15 cellular contexts compared by ENCODE assay signal in the genomic region with DNA sequence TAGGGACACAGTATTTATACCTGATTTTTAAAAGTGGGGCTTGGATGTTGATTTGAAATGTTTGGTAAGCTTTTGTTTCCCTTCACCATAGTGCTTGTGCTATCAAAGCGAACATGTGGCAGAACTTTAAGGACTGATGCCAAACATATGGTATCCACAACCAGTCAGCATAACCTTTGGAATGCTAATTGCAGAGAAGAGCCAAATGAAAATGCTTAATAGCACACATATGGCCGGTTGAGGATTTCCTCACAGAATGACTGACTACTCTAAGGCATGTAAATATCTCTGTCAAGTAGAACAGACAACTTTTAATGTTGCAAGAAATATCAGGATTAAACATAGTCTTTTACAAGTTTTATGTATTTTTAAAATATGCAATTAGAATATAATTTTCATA.
A peak's percentile ranks its signal among the peaks of the same experiment; 100 is the strongest.
DNase-seq lines count a peak whose midpoint lies in the region; ATAC-seq, FAIRE-seq and TF ChIP-seq lines count a peak whose summit lies in the region.
"Had no signal": no experiment of that assay in that cellular context is flagged by ENCODE, and none has a peak within 500 bp of the region (broad histone marks: within the 10 kb centered on the region; RNA-seq: fewer than 3 reads in every experiment).

No MANE protein-coding gene starts in this region.

- H4K8ac ChIP-seq in neuronal stem cell (ENCODE audit: low read depth, low read length): no peak overlapping the region

- no peak overlapping the region for H2BK5ac ChIP-seq in neuronal stem cell (ENCODE audit: low read length)

- H3K4me1 ChIP-seq in endodermal cell (ENCODE audit: control insufficient read depth, insufficient read depth, low read length): no peaks in the 10 kb centered on the region
- H3K4me1 ChIP-seq in neuronal stem cell (ENCODE audit: control insufficient read depth in 2 of 2, insufficient read depth in 1 of 2, low read depth in 1 of 2, low read length in 2 of 2): no peaks in the 10 kb centered on the region
- H3K4me1 ChIP-seq in small intestine (ENCODE audit: control insufficient read depth in 2 of 2, insufficient read depth in 1 of 2, low read depth in 1 of 2, low read length in 1 of 2): no peaks in the 10 kb centered on the region

- no peak overlapping the region for H3K27ac ChIP-seq in endodermal cell (ENCODE audit: low read depth, low read length)
- H3K27ac ChIP-seq in neuronal stem cell (replicated peaks; ENCODE audit: low read length): no peak overlapping the region
- no peak overlapping the region for H3K27ac ChIP-seq in small intestine (ENCODE audit: low read depth in 1 of 2, low read length in 1 of 2)
- H3K27ac ChIP-seq: brain microvascular endothelial cell had no signal

- no peaks in the 10 kb centered on the region for H3K79me1 ChIP-seq in neuronal stem cell (ENCODE audit: low read depth, low read length)

- H3K18ac ChIP-seq in neuronal stem cell (ENCODE audit: low read length): no peak overlapping the region

- no peak overlapping the region for H2BK15ac ChIP-seq in neuronal stem cell (ENCODE audit: low read length)

- H3K4me3 ChIP-seq in BJ (ENCODE audit: low read depth, low read length) (no peak overlapping the region), endodermal cell (ENCODE audit: low read length) (no peak overlapping the region), neuronal stem cell (ENCODE audit: low read length in 2 of 2) (no peak overlapping the region), small intestine (ENCODE audit: low read depth in 1 of 2, low read length in 2 of 2) (no peak overlapping the region)

- no peaks in the 10 kb centered on the region for H3K9me3 Mint-ChIP-seq in endodermal cell
- no peaks in the 10 kb centered on the region for H3K9me3 Mint-ChIP-seq in glutamatergic neuron (ENCODE audit: unreplicated experiment)

- H3K36me3 ChIP-seq in BJ (ENCODE audit: control insufficient read depth, insufficient read depth, low read length): no peaks in the 10 kb centered on the region
- no peaks in the 10 kb centered on the region for H3K36me3 ChIP-seq in endodermal cell (ENCODE audit: control insufficient read depth, insufficient read depth, low read length)
- H3K36me3 ChIP-seq in neuronal stem cell (replicated peaks in 1 of 2; ENCODE audit: control insufficient read depth in 2 of 2, insufficient read depth in 2 of 2, low read length in 2 of 2): no peaks in the 10 kb centered on the region
- no peaks in the 10 kb centered on the region for H3K36me3 ChIP-seq in small intestine (ENCODE audit: control insufficient read depth in 2 of 2, insufficient read depth in 2 of 2, low read length in 2 of 2)
- H3K36me3 ChIP-seq: brain microvascular endothelial cell had no signal

- H3K4ac ChIP-seq in neuronal stem cell (ENCODE audit: low read length): no peak overlapping the region

- no peaks in the 10 kb centered on the region for H3K9me3 ChIP-seq in endodermal cell (ENCODE audit: control insufficient read depth, low read length)
- no peaks in the 10 kb centered on the region for H3K9me3 ChIP-seq in neuronal stem cell (replicated peaks in 1 of 2; ENCODE audit: control insufficient read depth in 2 of 2, insufficient read depth in 1 of 2, low read depth in 1 of 2, low read length in 2 of 2)
- H3K9me3 ChIP-seq in small intestine (ENCODE audit: control insufficient read depth, low read depth): no peaks in the 10 kb centered on the region

- no peaks in the 10 kb centered on the region for H3K27me3 Mint-ChIP-seq in endodermal cell (ENCODE audit: insufficient read depth)
- peaks cover 2% of the 10 kb centered on the region for H3K27me3 Mint-ChIP-seq in glutamatergic neuron (ENCODE audit: unreplicated experiment)
- H3K27me3 Mint-ChIP-seq: CD4-positive, CD25-positive, alpha-beta regulatory T cell had no signal

- DNase-seq in BJ (ENCODE audit: low read depth) (peak; percentile 93), NCI-H226 (peak; percentile 21), endodermal cell (no peak), neuronal stem cell (ENCODE audit: low spot score) (no peak), small intestine (no peak), glutamatergic neuron (no peak)
- DNase-seq in activated CD8-positive, alpha-beta memory T cell treated with anti-CD3 and anti-CD28 coated beads, Interleukin-2, amount 50 U/mL, for 48 hours: no peak
- DNase-seq: activated CD8-positive, alpha-beta T cell treated with anti-CD3 and anti-CD28 coated beads, Interleukin-2, amount 10 ng/mL, durations not matched to agents 7 days and 5 days; activated effector memory CD4-positive, alpha-beta T cell treated with anti-CD3 and anti-CD28 coated beads, Interleukin-2, amount 50 U/mL, for 16 hours; brain microvascular endothelial cell; CD4-positive, CD25-positive, alpha-beta regulatory T cell; DND-41; effector CD4-positive, alpha-beta T cell; stimulated activated CD4-positive, alpha-beta T cell treated with anti-CD3 and anti-CD28 coated beads, Interleukin-1b, Interleukin-23, amount 100 ng/mL, for 48 hours had no signal

- WGBS in endodermal cell (ENCODE audit: insufficient coverage in 1 of 2, insufficient read length in 1 of 2), 2 experiments: 92 to 96% methylated on average over 2 of the region's 2 CpGs
- WGBS in neuronal stem cell (ENCODE audit: extremely low coverage in 2 of 2, insufficient read length in 2 of 2, insufficient replicate concordance in 1 of 2), 2 donors: no CpG with 5 or more reads among the region's 2 CpGs
- WGBS in small intestine, 3 donors: 60 to 75% (median 68%) methylated on average over 2 of the region's 2 CpGs

- no peak overlapping the region for H2AK5ac ChIP-seq in neuronal stem cell (ENCODE audit: low read depth, low read length)

- CTCF ChIA-PET in BJ (lab: Yijun Ruan, JAX): no interaction called here

- H2BK12ac ChIP-seq in neuronal stem cell (ENCODE audit: low read length): no peak overlapping the region

- no peak overlapping the region for H4K91ac ChIP-seq in neuronal stem cell (ENCODE audit: low read depth, low read length, poor library complexity)

- no peak overlapping the region for H3K4me3 Mint-ChIP-seq in endodermal cell
- H3K4me3 Mint-ChIP-seq in glutamatergic neuron (ENCODE audit: unreplicated experiment): no peak overlapping the region
- H3K4me3 Mint-ChIP-seq: activated CD8-positive, alpha-beta T cell treated with anti-CD3 and anti-CD28 coated beads, Interleukin-2, amount 10 ng/mL, durations not matched to agents 7 days and 5 days; CD4-positive, CD25-positive, alpha-beta regulatory T cell had no signal

- ATAC-seq in GM21786 (IDR thresholded peaks at IDR 0.05; ENCODE audit: unreplicated experiment): no peak
- ATAC-seq: activated CD8-positive, alpha-beta T cell treated with anti-CD3 and anti-CD28 coated beads, Interleukin-2, amount 10 ng/mL, durations not matched to agents 7 days and 5 days had no signal

- H3K4me1 Mint-ChIP-seq in endodermal cell (peaks cover 9% of the 10 kb centered on the region), glutamatergic neuron (ENCODE audit: low read depth, unreplicated experiment) (peaks cover 8% of the 10 kb centered on the region)
- H3K4me1 Mint-ChIP-seq: CD4-positive, CD25-positive, alpha-beta regulatory T cell had no signal

- no peak overlapping the region for H2BK120ac ChIP-seq in neuronal stem cell (ENCODE audit: low read depth, low read length)

- H2AFZ ChIP-seq in neuronal stem cell (ENCODE audit: low read length): peak overlapping the region; percentile 53

- no peak overlapping the region for H3K14ac ChIP-seq in neuronal stem cell (ENCODE audit: low read length)

- H3K36me3 Mint-ChIP-seq in endodermal cell (ENCODE audit: low read depth): no peaks in the 10 kb centered on the region
- no peaks in the 10 kb centered on the region for H3K36me3 Mint-ChIP-seq in glutamatergic neuron (ENCODE audit: unreplicated experiment)
- H3K36me3 Mint-ChIP-seq: CD4-positive, CD25-positive, alpha-beta regulatory T cell had no signal

- POLR2A ChIA-PET in BJ (lab: Charles Lee): interaction anchor here (0.6 kb wide), 1 partner anchor 41 kb away, joined by 4 read pairs; no protein-coding TSS in a partner anchor

- TF ChIP-seq CTCF in BJ (IDR thresholded peaks at IDR 0.05; ENCODE audit: insufficient read depth, low read depth, low read length) (no peak), endodermal cell (conservative IDR thresholded peaks at IDR 0.05) (no peak), glutamatergic neuron (IDR thresholded peaks at IDR 0.05; ENCODE audit: partially characterized antibody, unreplicated experiment) (no peak)

- no peak for FAIRE-seq in small intestine (lab: Jason Lieb, UNC)

- peak overlapping the region; percentile 57 for H3K27ac Mint-ChIP-seq in endodermal cell
- H3K27ac Mint-ChIP-seq in glutamatergic neuron (ENCODE audit: unreplicated experiment): no peak overlapping the region
- H3K27ac Mint-ChIP-seq: activated CD8-positive, alpha-beta T cell treated with anti-CD3 and anti-CD28 coated beads, Interleukin-2, amount 10 ng/mL, durations not matched to agents 7 days and 5 days; CD4-positive, CD25-positive, alpha-beta regulatory T cell had no signal

- no peak overlapping the region for H3K4me2 ChIP-seq in neuronal stem cell (ENCODE audit: insufficient read depth, low read length, poor library complexity, severe bottlenecking)

- no peak overlapping the region for H3K9ac ChIP-seq in endodermal cell (ENCODE audit: extremely low read depth, low read length, poor library complexity, severe bottlenecking)
- H3K9ac ChIP-seq in neuronal stem cell (ENCODE audit: low read depth, low read length, poor library complexity): no peak overlapping the region

- no peaks in the 10 kb centered on the region for H3K27me3 ChIP-seq in BJ (ENCODE audit: control insufficient read depth, insufficient read depth, low read length)
- no peaks in the 10 kb centered on the region for H3K27me3 ChIP-seq in endodermal cell (ENCODE audit: control insufficient read depth, insufficient read depth, low read length, poor library complexity, severe bottlenecking)
- no peaks in the 10 kb centered on the region for H3K27me3 ChIP-seq in neuronal stem cell (ENCODE audit: control insufficient read depth in 3 of 3, insufficient read depth in 3 of 3, low read depth in 1 of 3, low read length in 3 of 3)
- H3K27me3 ChIP-seq in small intestine (ENCODE audit: control insufficient read depth in 2 of 2, insufficient read depth in 2 of 2, low read length in 2 of 2): no peaks in the 10 kb centered on the region
- H3K27me3 ChIP-seq: brain microvascular endothelial cell had no signal

- no peak overlapping the region for H3K23ac ChIP-seq in neuronal stem cell (ENCODE audit: low read depth, low read length, poor library complexity)

Comparison
In these comparisons a context has a peak if more than half of its experiments do, and no peak if none do; other contexts are left out.
1. DNase-seq: peak in BJ (single experiment) and NCI-H226 (single experiment); none in endodermal cell (single experiment), neuronal stem cell (single experiment), activated CD8-positive, alpha-beta memory T cell treated with anti-CD3 and anti-CD28 coated beads, Interleukin-2, amount 50 U/mL, for 48 hours (single experiment), small intestine (single experiment) and glutamatergic neuron (single experiment).